ENCODE assay signal across 1 cellular context in the genomic region with DNA sequence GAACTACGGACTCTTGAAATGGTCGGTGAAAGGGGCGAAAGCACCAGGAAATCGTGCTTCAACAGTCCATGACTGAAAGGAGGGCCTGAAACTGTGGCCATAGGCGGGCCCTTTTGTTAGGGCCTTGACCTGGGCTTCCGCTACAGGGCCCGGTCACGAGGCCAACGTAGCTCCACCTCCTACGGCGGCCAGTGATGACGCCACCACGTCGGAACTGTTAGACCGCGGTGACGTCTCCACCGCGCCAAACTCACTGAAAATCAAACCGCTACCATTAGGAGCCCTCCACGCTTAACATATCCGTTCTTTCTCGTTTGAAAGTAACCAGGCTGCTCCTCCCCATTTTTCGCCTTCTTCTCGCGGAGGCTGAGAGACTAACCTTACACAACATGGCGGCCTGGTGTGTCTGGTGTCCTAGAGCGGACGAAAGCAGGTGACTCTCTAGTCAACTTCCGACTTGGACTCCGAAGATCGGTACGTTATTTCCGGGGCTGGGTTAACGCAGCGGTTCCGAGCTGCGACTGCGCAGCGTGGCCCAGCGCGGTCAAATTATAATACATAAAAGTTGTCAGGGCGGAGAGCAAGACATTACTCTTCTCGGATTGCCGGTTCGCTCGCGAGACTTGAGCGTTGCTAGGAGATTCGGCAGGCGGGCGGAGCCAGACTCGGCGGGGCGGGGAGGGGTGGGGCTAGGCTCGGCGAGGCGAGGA.
TF ChIP-seq lines count a peak whose summit lies in the region.

No MANE protein-coding gene starts in this region.

TF ChIP-seq in K562, 482 proteins besides CTCF, POLR2A, EP300 and RAD21 (continued from another document and continues in another):
- TF ChIP-seq, protein P1, sequence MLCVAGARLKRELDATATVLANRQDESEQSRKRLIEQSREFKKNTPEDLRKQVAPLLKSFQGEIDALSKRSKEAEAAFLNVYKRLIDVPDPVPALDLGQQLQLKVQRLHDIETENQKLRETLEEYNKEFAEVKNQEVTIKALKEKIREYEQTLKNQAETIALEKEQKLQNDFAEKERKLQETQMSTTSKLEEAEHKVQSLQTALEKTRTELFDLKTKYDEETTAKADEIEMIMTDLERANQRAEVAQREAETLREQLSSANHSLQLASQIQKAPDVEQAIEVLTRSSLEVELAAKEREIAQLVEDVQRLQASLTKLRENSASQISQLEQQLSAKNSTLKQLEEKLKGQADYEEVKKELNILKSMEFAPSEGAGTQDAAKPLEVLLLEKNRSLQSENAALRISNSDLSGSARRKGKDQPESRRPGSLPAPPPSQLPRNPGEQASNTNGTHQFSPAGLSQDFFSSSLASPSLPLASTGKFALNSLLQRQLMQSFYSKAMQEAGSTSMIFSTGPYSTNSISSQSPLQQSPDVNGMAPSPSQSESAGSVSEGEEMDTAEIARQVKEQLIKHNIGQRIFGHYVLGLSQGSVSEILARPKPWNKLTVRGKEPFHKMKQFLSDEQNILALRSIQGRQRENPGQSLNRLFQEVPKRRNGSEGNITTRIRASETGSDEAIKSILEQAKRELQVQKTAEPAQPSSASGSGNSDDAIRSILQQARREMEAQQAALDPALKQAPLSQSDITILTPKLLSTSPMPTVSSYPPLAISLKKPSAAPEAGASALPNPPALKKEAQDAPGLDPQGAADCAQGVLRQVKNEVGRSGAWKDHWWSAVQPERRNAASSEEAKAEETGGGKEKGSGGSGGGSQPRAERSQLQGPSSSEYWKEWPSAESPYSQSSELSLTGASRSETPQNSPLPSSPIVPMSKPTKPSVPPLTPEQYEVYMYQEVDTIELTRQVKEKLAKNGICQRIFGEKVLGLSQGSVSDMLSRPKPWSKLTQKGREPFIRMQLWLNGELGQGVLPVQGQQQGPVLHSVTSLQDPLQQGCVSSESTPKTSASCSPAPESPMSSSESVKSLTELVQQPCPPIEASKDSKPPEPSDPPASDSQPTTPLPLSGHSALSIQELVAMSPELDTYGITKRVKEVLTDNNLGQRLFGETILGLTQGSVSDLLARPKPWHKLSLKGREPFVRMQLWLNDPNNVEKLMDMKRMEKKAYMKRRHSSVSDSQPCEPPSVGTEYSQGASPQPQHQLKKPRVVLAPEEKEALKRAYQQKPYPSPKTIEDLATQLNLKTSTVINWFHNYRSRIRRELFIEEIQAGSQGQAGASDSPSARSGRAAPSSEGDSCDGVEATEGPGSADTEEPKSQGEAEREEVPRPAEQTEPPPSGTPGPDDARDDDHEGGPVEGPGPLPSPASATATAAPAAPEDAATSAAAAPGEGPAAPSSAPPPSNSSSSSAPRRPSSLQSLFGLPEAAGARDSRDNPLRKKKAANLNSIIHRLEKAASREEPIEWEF (CRISPR knock-in tag; IDR thresholded peaks at IDR 0.05) = peak; percentile 82
- TF ChIP-seq MEF2A (IDR thresholded peaks at IDR 0.05; ENCODE audit: control insufficient read depth, low read depth, low read length) = no peak
- TF ChIP-seq, protein P2, sequence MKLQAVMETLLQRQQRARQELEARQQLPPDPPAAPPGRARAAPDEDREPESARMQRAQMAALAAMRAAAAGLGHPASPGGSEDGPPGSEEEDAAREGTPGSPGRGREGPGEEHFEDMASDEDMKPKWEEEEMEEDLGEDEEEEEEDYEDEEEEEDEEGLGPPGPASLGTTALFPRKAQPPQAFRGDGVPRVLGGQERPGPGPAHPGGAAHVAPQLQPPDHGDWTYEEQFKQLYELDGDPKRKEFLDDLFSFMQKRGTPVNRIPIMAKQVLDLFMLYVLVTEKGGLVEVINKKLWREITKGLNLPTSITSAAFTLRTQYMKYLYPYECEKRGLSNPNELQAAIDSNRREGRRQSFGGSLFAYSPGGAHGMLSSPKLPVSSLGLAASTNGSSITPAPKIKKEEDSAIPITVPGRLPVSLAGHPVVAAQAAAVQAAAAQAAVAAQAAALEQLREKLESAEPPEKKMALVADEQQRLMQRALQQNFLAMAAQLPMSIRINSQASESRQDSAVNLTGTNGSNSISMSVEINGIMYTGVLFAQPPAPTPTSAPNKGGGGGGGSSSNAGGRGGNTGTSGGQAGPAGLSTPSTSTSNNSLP (IDR thresholded peaks at IDR 0.05; ENCODE audit: borderline replicate concordance, low read depth, low read length) = no peak
- no peak for TF ChIP-seq ZNF561 (CRISPR knock-in tag; conservative IDR thresholded peaks at IDR 0.05)
- peak; percentile 17 for TF ChIP-seq CCNT2 (IDR thresholded peaks at IDR 0.05; ENCODE audit: borderline replicate concordance, extremely low read depth, insufficient read length, low read depth, low read length)
- peak; percentile 90 for TF ChIP-seq TAF1 (IDR thresholded peaks at IDR 0.05; ENCODE audit: control insufficient read depth, extremely low read depth, insufficient read depth, low read length, severe bottlenecking)
- no peak for TF ChIP-seq PURB (CRISPR knock-in tag; IDR thresholded peaks at IDR 0.05; ENCODE audit: low read depth)
- no peak for TF ChIP-seq SREBF2 (CRISPR knock-in tag; IDR thresholded peaks at IDR 0.05)
- peak in 1 of 2 experiments; percentile 89; a peak in 2 of 4 replicates for TF ChIP-seq TRIM24 (IDR thresholded peaks at IDR 0.05)
- peak; percentile 99 for TF ChIP-seq SNIP1 (IDR thresholded peaks at IDR 0.05; ENCODE audit: low read depth)
- TF ChIP-seq, protein P3, sequence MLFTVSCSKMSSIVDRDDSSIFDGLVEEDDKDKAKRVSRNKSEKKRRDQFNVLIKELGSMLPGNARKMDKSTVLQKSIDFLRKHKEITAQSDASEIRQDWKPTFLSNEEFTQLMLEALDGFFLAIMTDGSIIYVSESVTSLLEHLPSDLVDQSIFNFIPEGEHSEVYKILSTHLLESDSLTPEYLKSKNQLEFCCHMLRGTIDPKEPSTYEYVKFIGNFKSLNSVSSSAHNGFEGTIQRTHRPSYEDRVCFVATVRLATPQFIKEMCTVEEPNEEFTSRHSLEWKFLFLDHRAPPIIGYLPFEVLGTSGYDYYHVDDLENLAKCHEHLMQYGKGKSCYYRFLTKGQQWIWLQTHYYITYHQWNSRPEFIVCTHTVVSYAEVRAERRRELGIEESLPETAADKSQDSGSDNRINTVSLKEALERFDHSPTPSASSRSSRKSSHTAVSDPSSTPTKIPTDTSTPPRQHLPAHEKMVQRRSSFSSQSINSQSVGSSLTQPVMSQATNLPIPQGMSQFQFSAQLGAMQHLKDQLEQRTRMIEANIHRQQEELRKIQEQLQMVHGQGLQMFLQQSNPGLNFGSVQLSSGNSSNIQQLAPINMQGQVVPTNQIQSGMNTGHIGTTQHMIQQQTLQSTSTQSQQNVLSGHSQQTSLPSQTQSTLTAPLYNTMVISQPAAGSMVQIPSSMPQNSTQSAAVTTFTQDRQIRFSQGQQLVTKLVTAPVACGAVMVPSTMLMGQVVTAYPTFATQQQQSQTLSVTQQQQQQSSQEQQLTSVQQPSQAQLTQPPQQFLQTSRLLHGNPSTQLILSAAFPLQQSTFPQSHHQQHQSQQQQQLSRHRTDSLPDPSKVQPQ (CRISPR knock-in tag; IDR thresholded peaks at IDR 0.05; ENCODE audit: borderline replicate concordance) = no peak
- TF ChIP-seq, protein P4, sequence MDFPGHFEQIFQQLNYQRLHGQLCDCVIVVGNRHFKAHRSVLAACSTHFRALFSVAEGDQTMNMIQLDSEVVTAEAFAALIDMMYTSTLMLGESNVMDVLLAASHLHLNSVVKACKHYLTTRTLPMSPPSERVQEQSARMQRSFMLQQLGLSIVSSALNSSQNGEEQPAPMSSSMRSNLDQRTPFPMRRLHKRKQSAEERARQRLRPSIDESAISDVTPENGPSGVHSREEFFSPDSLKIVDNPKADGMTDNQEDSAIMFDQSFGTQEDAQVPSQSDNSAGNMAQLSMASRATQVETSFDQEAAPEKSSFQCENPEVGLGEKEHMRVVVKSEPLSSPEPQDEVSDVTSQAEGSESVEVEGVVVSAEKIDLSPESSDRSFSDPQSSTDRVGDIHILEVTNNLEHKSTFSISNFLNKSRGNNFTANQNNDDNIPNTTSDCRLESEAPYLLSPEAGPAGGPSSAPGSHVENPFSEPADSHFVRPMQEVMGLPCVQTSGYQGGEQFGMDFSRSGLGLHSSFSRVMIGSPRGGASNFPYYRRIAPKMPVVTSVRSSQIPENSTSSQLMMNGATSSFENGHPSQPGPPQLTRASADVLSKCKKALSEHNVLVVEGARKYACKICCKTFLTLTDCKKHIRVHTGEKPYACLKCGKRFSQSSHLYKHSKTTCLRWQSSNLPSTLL (IDR thresholded peaks at IDR 0.05) = no peak
- peak in 1 of 2 experiments; percentile 86; a peak in 2 of 4 replicates for TF ChIP-seq CSDE1 (IDR thresholded peaks at IDR 0.05)
- TF ChIP-seq TCFL5 (CRISPR knock-in tag; conservative IDR thresholded peaks at IDR 0.05) = no peak
- TF ChIP-seq, protein P5, sequence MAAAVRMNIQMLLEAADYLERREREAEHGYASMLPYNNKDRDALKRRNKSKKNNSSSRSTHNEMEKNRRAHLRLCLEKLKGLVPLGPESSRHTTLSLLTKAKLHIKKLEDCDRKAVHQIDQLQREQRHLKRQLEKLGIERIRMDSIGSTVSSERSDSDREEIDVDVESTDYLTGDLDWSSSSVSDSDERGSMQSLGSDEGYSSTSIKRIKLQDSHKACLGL (CRISPR knock-in tag; IDR thresholded peaks at IDR 0.05; ENCODE audit: borderline replicate concordance, poor library complexity, severe bottlenecking) = peak; percentile 18
- no peak for TF ChIP-seq HDAC6 (IDR thresholded peaks at IDR 0.05; ENCODE audit: low read depth, low read length)
- TF ChIP-seq, protein P6, sequence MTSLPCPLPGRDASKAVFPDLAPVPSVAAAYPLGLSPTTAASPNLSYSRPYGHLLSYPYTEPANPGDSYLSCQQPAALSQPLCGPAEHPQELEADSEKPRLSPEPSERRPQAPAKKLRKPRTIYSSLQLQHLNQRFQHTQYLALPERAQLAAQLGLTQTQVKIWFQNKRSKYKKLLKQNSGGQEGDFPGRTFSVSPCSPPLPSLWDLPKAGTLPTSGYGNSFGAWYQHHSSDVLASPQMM (CRISPR knock-in tag; IDR thresholded peaks at IDR 0.05) = no peak
- peak; percentile 93 for TF ChIP-seq LCOR (CRISPR knock-in tag; IDR thresholded peaks at IDR 0.05)
- no peak for TF ChIP-seq COPS2 (conservative IDR thresholded peaks at IDR 0.05)
- no peak for TF ChIP-seq MCM7 (IDR thresholded peaks at IDR 0.05)
- TF ChIP-seq, protein P7, sequence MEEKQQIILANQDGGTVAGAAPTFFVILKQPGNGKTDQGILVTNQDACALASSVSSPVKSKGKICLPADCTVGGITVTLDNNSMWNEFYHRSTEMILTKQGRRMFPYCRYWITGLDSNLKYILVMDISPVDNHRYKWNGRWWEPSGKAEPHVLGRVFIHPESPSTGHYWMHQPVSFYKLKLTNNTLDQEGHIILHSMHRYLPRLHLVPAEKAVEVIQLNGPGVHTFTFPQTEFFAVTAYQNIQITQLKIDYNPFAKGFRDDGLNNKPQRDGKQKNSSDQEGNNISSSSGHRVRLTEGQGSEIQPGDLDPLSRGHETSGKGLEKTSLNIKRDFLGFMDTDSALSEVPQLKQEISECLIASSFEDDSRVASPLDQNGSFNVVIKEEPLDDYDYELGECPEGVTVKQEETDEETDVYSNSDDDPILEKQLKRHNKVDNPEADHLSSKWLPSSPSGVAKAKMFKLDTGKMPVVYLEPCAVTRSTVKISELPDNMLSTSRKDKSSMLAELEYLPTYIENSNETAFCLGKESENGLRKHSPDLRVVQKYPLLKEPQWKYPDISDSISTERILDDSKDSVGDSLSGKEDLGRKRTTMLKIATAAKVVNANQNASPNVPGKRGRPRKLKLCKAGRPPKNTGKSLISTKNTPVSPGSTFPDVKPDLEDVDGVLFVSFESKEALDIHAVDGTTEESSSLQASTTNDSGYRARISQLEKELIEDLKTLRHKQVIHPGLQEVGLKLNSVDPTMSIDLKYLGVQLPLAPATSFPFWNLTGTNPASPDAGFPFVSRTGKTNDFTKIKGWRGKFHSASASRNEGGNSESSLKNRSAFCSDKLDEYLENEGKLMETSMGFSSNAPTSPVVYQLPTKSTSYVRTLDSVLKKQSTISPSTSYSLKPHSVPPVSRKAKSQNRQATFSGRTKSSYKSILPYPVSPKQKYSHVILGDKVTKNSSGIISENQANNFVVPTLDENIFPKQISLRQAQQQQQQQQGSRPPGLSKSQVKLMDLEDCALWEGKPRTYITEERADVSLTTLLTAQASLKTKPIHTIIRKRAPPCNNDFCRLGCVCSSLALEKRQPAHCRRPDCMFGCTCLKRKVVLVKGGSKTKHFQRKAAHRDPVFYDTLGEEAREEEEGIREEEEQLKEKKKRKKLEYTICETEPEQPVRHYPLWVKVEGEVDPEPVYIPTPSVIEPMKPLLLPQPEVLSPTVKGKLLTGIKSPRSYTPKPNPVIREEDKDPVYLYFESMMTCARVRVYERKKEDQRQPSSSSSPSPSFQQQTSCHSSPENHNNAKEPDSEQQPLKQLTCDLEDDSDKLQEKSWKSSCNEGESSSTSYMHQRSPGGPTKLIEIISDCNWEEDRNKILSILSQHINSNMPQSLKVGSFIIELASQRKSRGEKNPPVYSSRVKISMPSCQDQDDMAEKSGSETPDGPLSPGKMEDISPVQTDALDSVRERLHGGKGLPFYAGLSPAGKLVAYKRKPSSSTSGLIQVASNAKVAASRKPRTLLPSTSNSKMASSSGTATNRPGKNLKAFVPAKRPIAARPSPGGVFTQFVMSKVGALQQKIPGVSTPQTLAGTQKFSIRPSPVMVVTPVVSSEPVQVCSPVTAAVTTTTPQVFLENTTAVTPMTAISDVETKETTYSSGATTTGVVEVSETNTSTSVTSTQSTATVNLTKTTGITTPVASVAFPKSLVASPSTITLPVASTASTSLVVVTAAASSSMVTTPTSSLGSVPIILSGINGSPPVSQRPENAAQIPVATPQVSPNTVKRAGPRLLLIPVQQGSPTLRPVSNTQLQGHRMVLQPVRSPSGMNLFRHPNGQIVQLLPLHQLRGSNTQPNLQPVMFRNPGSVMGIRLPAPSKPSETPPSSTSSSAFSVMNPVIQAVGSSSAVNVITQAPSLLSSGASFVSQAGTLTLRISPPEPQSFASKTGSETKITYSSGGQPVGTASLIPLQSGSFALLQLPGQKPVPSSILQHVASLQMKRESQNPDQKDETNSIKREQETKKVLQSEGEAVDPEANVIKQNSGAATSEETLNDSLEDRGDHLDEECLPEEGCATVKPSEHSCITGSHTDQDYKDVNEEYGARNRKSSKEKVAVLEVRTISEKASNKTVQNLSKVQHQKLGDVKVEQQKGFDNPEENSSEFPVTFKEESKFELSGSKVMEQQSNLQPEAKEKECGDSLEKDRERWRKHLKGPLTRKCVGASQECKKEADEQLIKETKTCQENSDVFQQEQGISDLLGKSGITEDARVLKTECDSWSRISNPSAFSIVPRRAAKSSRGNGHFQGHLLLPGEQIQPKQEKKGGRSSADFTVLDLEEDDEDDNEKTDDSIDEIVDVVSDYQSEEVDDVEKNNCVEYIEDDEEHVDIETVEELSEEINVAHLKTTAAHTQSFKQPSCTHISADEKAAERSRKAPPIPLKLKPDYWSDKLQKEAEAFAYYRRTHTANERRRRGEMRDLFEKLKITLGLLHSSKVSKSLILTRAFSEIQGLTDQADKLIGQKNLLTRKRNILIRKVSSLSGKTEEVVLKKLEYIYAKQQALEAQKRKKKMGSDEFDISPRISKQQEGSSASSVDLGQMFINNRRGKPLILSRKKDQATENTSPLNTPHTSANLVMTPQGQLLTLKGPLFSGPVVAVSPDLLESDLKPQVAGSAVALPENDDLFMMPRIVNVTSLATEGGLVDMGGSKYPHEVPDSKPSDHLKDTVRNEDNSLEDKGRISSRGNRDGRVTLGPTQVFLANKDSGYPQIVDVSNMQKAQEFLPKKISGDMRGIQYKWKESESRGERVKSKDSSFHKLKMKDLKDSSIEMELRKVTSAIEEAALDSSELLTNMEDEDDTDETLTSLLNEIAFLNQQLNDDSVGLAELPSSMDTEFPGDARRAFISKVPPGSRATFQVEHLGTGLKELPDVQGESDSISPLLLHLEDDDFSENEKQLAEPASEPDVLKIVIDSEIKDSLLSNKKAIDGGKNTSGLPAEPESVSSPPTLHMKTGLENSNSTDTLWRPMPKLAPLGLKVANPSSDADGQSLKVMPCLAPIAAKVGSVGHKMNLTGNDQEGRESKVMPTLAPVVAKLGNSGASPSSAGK (IDR thresholded peaks at IDR 0.05) = peak; percentile 80
- no peak for TF ChIP-seq ZBTB7A (IDR thresholded peaks at IDR 0.05; ENCODE audit: borderline replicate concordance, control insufficient read depth, low read depth, low read length)
- TF ChIP-seq CBX5 (IDR thresholded peaks at IDR 0.05; ENCODE audit: borderline replicate concordance, low read depth) = no peak; the same call in 1 of the 2 replicates
- no peak for TF ChIP-seq GATA2 (CRISPR knock-in tag; IDR thresholded peaks at IDR 0.05)
- TF ChIP-seq FIP1L1 (IDR thresholded peaks at IDR 0.05; ENCODE audit: low read depth, low read length, poor library complexity, severe bottlenecking) = no peak
- TF ChIP-seq ZNF778 (CRISPR knock-in tag; IDR thresholded peaks at IDR 0.05) = no peak
